ENCODE assay signal across 16 cellular contexts in the genomic region with DNA sequence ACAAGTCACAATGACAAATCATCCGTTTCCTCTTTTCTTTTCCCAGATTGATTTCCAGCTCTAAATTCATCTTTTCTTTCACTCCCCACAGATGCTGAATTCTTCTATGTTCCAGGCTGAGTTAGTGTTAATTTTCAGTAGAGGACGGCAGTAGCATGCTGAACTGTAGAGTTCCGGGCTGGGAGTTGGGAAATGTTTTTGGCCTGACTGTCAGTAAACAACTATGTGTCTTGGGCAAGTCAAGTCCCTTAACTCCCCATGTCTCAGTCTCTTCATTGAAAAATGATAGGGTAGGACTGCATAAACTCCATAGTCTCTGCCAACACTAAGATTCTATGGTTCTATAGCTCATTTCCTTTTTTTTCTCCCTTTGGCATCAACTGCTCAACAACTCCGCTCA.
DNase-seq lines count a peak whose midpoint lies in the region; ATAC-seq and TF ChIP-seq lines count a peak whose summit lies in the region.
"Had no signal": no experiment of that assay in that cellular context is flagged by ENCODE, and none has a peak within 500 bp of the region (broad histone marks: within the 10 kb centered on the region; RNA-seq: fewer than 3 reads in every experiment).

No MANE protein-coding gene starts in this region.

- CTCF ChIA-PET in CD4-positive, alpha-beta T cell (lab: Charles Lee) = no interaction called here

- ATAC-seq in heart left ventricle (peak in 2 of 4 donors; percentile 12 to 25), psoas muscle (peak; percentile 53 to 71 (median 64)), HG03342 (IDR thresholded peaks at IDR 0.05; ENCODE audit: unreplicated experiment) (no peak)
- ATAC-seq in CD4-positive, alpha-beta T cell (ENCODE audit: poor library complexity) = no peak
- ATAC-seq: activated T-cell treated with anti-CD3 and anti-CD28 coated beads, Interleukin-2, amount 50 U/mL, for 4 hours had no signal

- DNase-seq in adipocyte (ENCODE audit: low read depth) (peak; percentile 73), heart left ventricle (peak in 2 of 5 donors; percentile 40 to 47), psoas muscle (peak; percentile 46 to 64), SHP77 (lab: John Stamatoyannopoulos, UW) (no peak)
- DNase-seq in stimulated activated CD4-positive, alpha-beta T cell treated with anti-CD3 and anti-CD28 coated beads, Interleukin-4, amount 100 ng/mL, for 24 hours = no peak
- no peak for DNase-seq in CD4-positive, alpha-beta T cell
- DNase-seq: activated T-cell treated with anti-CD3 and anti-CD28 coated beads, Interleukin-2, amount 50 U/mL, for 4 hours; COR-L47; GDM1; NCI-H1092; NCI-H2171; pancreas had no signal

- H3K79me2 ChIP-seq in ACC112 (ENCODE audit: control insufficient read depth, insufficient read depth, low read length, unreplicated experiment) = peaks cover 16% of the 10 kb centered on the region

- H3K27ac ChIP-seq in ACC112 (ENCODE audit: low read depth, low read length) (peak overlapping the region; percentile 43), heart left ventricle (peak overlapping the region in 10 of 12 donors; percentile 31 to 99 (median 95)), psoas muscle (peak overlapping the region; percentile 96)
- H3K27ac ChIP-seq in CD4-positive, alpha-beta T cell (ENCODE audit: low read depth, low read length) = no peak overlapping the region
- H3K27ac ChIP-seq: pancreas, SJSA1 had no signal

- no peak overlapping the region for H3K4me3 ChIP-seq in ACC112 (ENCODE audit: low read depth, low read length)
- peak overlapping the region; percentile 67 for H3K4me3 ChIP-seq in adipocyte (ENCODE audit: low read length)
- H3K4me3 ChIP-seq in heart left ventricle = peak overlapping the region in 1 of 12 donors; percentile 15
- H3K4me3 ChIP-seq in psoas muscle = peak overlapping the region; percentile 17
- H3K4me3 ChIP-seq: pancreas, SJSA1 had no signal

- no peaks in the 10 kb centered on the region for H3K9me3 ChIP-seq in adipocyte (ENCODE audit: control insufficient read depth, low read length)
- H3K9me3 ChIP-seq in heart left ventricle = no peaks in the 10 kb centered on the region
- H3K9me3 ChIP-seq in psoas muscle = no peaks in the 10 kb centered on the region
- no peaks in the 10 kb centered on the region for H3K9me3 ChIP-seq in CD4-positive, alpha-beta T cell (ENCODE audit: control insufficient read depth, low read length)
- H3K9me3 ChIP-seq: pancreas, SJSA1 had no signal

- TF ChIP-seq CTCF in heart left ventricle (IDR thresholded peaks at IDR 0.05) (peak in 1 of 12 donors; percentile 8), psoas muscle (IDR thresholded peaks at IDR 0.05) (no peak)
- no peak for TF ChIP-seq CTCF in CD4-positive, alpha-beta T cell (IDR thresholded peaks at IDR 0.05)

- H3K36me3 ChIP-seq in ACC112 (ENCODE audit: insufficient read depth, low read length) (no peaks in the 10 kb centered on the region), adipocyte (ENCODE audit: control insufficient read depth, insufficient read depth, low read length, severe bottlenecking) (no peaks in the 10 kb centered on the region), heart left ventricle (no peaks in the 10 kb centered on the region), psoas muscle (ENCODE audit: insufficient read depth in 1 of 2, low read depth in 1 of 2) (no peaks in the 10 kb centered on the region)
- H3K36me3 ChIP-seq: pancreas, SJSA1 had no signal

- no peak for TF ChIP-seq POLR2A in heart left ventricle (IDR thresholded peaks at IDR 0.05)

- intact Hi-C loops in heart left ventricle (cut with DNase I) (loop anchor here in 2 of 10 donors (2.0 to 10.0 kb wide), 2 partner anchors 15 to 127 kb away; no protein-coding TSS in a partner anchor), psoas muscle (cut with DNase I) (loop anchor here (5.0 to 10.0 kb wide), 3 partner anchors 123 to 517 kb away; partner anchors contain the start of gene ZBTB20 (in 1 of the 2))
- intact Hi-C loops in CD4-positive, alpha-beta T cell (cut with DNase I, micrococcal nuclease) = no loop called here

- H3K9ac ChIP-seq in adipocyte (ENCODE audit: low read length) = peak overlapping the region; percentile 77

- H2AFZ ChIP-seq in ACC112 (ENCODE audit: low read length, unreplicated experiment) = peak overlapping the region; percentile 35

- no peak overlapping the region for H3K27ac Mint-ChIP-seq in CD4-positive, alpha-beta T cell
- H3K27ac Mint-ChIP-seq: type B pancreatic cell had no signal

- H3K4me1 ChIP-seq in ACC112 (ENCODE audit: control insufficient read depth, insufficient read depth, low read length, unreplicated experiment) = peaks cover 41% of the 10 kb centered on the region
- peaks cover 50% of the 10 kb centered on the region for H3K4me1 ChIP-seq in adipocyte (ENCODE audit: control insufficient read depth, insufficient read depth, low read length)
- peaks cover 0 to 56% (median 45%) of the 10 kb centered on the region in 12 donors for H3K4me1 ChIP-seq in heart left ventricle
- H3K4me1 ChIP-seq in psoas muscle = peaks cover 56% of the 10 kb centered on the region

- POLR2A ChIA-PET in CD4-positive, alpha-beta T cell (lab: Charles Lee) = no interaction called here

- 51 to 69% (median 56%) methylated on average over 4 of the region's 4 CpGs for WGBS in heart left ventricle, 4 donors
- WGBS in psoas muscle, 3 donors = 21 to 29% (median 22%) methylated on average over 4 of the region's 4 CpGs

- no peak overlapping the region for H3K4me3 Mint-ChIP-seq in CD4-positive, alpha-beta T cell
- H3K4me3 Mint-ChIP-seq: activated T-cell treated with anti-CD3 and anti-CD28 coated beads, Interleukin-2, amount 50 U/mL, for 4 hours; type B pancreatic cell had no signal

- H3K9me3 Mint-ChIP-seq in CD4-positive, alpha-beta T cell = no peaks in the 10 kb centered on the region
- H3K9me3 Mint-ChIP-seq: activated T-cell treated with anti-CD3 and anti-CD28 coated beads, Interleukin-2, amount 50 U/mL, for 4 hours; type B pancreatic cell had no signal

- H3K27me3 Mint-ChIP-seq in CD4-positive, alpha-beta T cell = no peaks in the 10 kb centered on the region
- H3K27me3 Mint-ChIP-seq: type B pancreatic cell had no signal

- H3K36me3 Mint-ChIP-seq in CD4-positive, alpha-beta T cell (ENCODE audit: low read depth) = peaks cover 21% of the 10 kb centered on the region
- H3K36me3 Mint-ChIP-seq: type B pancreatic cell had no signal

- no peaks in the 10 kb centered on the region for H3K4me1 Mint-ChIP-seq in CD4-positive, alpha-beta T cell (ENCODE audit: low read depth)

- no peaks in the 10 kb centered on the region for H3K27me3 ChIP-seq in ACC112 (ENCODE audit: insufficient read depth, low read length)
- no peaks in the 10 kb centered on the region for H3K27me3 ChIP-seq in adipocyte (replicated peaks; ENCODE audit: control insufficient read depth, insufficient read depth, low read length)
- H3K27me3 ChIP-seq in heart left ventricle = no peaks in the 10 kb centered on the region
- no peaks in the 10 kb centered on the region for H3K27me3 ChIP-seq in psoas muscle (ENCODE audit: insufficient read depth in 3 of 3, low read length in 2 of 3)
- no peaks in the 10 kb centered on the region for H3K27me3 ChIP-seq in CD4-positive, alpha-beta T cell (ENCODE audit: control insufficient read depth, insufficient read depth, low read length)
- H3K27me3 ChIP-seq: pancreas, SJSA1 had no signal

Comparison
In these comparisons a context has a peak if more than half of its experiments do, and no peak if none do; other contexts are left out.
1. DNase-seq: peak in adipocyte (single experiment) and psoas muscle (2 of 2); none in SHP77 (0 of 2), stimulated activated CD4-positive, alpha-beta T cell treated with anti-CD3 and anti-CD28 coated beads, Interleukin-4, amount 100 ng/mL, for 24 hours (single experiment) and CD4-positive, alpha-beta T cell (0 of 10).
2. ATAC-seq: peak in psoas muscle (4 of 4); none in CD4-positive, alpha-beta T cell (single experiment) and HG03342 (single experiment).
3. intact Hi-C loops: an anchor here in psoas muscle (5.0 to 10.0 kb wide); none called in CD4-positive, alpha-beta T cell.